Comparison of ENCODE assay signal across 1 cellular context in the genomic region with DNA sequence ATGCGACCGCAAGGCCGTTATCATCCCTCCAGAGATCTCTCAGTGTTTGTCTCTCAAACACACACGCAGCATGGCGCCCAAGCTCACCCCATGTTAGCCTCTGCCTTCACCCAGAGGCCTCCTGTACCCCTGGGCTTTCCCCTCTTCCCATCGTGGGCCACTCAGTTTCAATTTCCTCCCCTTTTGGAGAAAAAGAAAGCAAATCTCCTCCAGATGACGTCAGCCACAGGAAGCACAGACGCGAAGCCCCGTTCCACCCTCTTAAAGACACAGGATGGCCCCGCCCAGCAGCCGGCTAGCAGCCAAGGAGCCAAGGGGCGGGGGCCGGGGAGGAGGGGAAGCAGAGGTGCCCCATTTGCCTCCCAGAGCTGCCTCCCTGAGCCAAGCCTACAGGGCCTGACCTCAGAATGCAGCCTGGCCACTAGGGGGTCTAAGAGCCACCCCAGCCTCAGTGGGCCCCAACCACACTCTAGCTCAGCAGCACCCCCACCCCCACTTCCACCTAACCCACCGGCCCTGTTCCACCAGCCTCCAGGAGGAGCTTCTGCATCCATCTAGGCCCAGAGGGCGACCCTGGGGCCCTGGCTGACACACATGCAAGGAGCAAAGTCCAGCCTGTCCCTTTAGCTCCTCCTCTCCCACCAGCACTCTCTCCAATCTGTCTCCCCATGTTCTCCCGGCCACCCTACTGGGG.
TF ChIP-seq lines count a peak whose summit lies in the region.

No MANE protein-coding gene starts in this region.

TF ChIP-seq in HEK293, 187 proteins besides CTCF, POLR2A, EP300 and RAD21 (continued from another document and continues in another):
- TF ChIP-seq, protein P1, sequence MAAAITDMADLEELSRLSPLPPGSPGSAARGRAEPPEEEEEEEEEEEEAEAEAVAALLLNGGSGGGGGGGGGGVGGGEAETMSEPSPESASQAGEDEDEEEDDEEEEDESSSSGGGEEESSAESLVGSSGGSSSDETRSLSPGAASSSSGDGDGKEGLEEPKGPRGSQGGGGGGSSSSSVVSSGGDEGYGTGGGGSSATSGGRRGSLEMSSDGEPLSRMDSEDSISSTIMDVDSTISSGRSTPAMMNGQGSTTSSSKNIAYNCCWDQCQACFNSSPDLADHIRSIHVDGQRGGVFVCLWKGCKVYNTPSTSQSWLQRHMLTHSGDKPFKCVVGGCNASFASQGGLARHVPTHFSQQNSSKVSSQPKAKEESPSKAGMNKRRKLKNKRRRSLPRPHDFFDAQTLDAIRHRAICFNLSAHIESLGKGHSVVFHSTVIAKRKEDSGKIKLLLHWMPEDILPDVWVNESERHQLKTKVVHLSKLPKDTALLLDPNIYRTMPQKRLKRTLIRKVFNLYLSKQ (tag by site-specific recombination; IDR thresholded peaks at IDR 0.05; ENCODE audit: borderline replicate concordance), result no peak
- TF ChIP-seq ZBTB8A (tag by site-specific recombination; IDR thresholded peaks at IDR 0.05) (peak; percentile 49; the same call in 1 of the 2 replicates), FEZF1 (tag by site-specific recombination; IDR thresholded peaks at IDR 0.05) (no peak), SP2 (tag by site-specific recombination; IDR thresholded peaks at IDR 0.05) (peak; percentile 66), ZBTB1 (tag by site-specific recombination; IDR thresholded peaks at IDR 0.05) (no peak), ZNF610 (tag by site-specific recombination; IDR thresholded peaks at IDR 0.05; ENCODE audit: borderline replicate concordance) (no peak), IKZF3 (tag by site-specific recombination; IDR thresholded peaks at IDR 0.05) (peak; percentile 68), ZNF2 (tag by site-specific recombination; IDR thresholded peaks at IDR 0.05) (no peak; the same call in 1 of the 2 replicates), GLI4 (tag by site-specific recombination; IDR thresholded peaks at IDR 0.05) (no peak), HOXA7 (CRISPR knock-in tag; IDR thresholded peaks at IDR 0.05; ENCODE audit: borderline replicate concordance) (no peak), ZNF791 (tag by site-specific recombination; IDR thresholded peaks at IDR 0.05) (no peak), ZNF214 (tag by site-specific recombination; IDR thresholded peaks at IDR 0.05; ENCODE audit: borderline replicate concordance) (no peak), KLF1 (tag by site-specific recombination; IDR thresholded peaks at IDR 0.05) (peak; percentile 81), ZNF670 (tag by site-specific recombination; IDR thresholded peaks at IDR 0.05; ENCODE audit: low read depth) (no peak), ZNF274 (IDR thresholded peaks at IDR 0.05; ENCODE audit: low read length) (no peak), ZNF274 (tag by site-specific recombination; IDR thresholded peaks at IDR 0.05; ENCODE audit: borderline replicate concordance) (no peak), ZNF16 (tag by site-specific recombination; IDR thresholded peaks at IDR 0.05; ENCODE audit: low read depth) (no peak), SETDB1 (IDR thresholded peaks at IDR 0.05; ENCODE audit: insufficient read length, low read length) (no peak), ZNF391 (tag by site-specific recombination; IDR thresholded peaks at IDR 0.05; ENCODE audit: borderline replicate concordance, low read depth) (no peak), HOXD13 (CRISPR knock-in tag; IDR thresholded peaks at IDR 0.05; ENCODE audit: borderline replicate concordance) (no peak), ZNF660 (tag by site-specific recombination; IDR thresholded peaks at IDR 0.05) (peak; percentile 32; the same call in 1 of the 2 replicates), ZNF248 (tag by site-specific recombination; IDR thresholded peaks at IDR 0.05) (no peak), ZNF701 (tag by site-specific recombination; IDR thresholded peaks at IDR 0.05) (no peak), KLF10 (tag by site-specific recombination; IDR thresholded peaks at IDR 0.05) (no peak), ZNF157 (tag by site-specific recombination; IDR thresholded peaks at IDR 0.05) (no peak), ZNF169 (tag by site-specific recombination; IDR thresholded peaks at IDR 0.05) (no peak), ZNF133 (tag by site-specific recombination; IDR thresholded peaks at IDR 0.05) (0 out of 2 replicates have a peak, but pooled peaks have one; percentile 8), ZNF155 (tag by site-specific recombination; IDR thresholded peaks at IDR 0.05) (no peak), MZF1 (tag by site-specific recombination; IDR thresholded peaks at IDR 0.05; ENCODE audit: borderline replicate concordance) (no peak), OSR2 (tag by site-specific recombination; IDR thresholded peaks at IDR 0.05) (no peak; the same call in 1 of the 2 replicates), ZNF623 (tag by site-specific recombination; IDR thresholded peaks at IDR 0.05) (no peak), ZNF776 (tag by site-specific recombination; IDR thresholded peaks at IDR 0.05; ENCODE audit: borderline replicate concordance) (no peak), ZNF404 (tag by site-specific recombination; IDR thresholded peaks at IDR 0.05) (no peak), ZNF24 (tag by site-specific recombination; IDR thresholded peaks at IDR 0.05) (no peak), ZNF777 (tag by site-specific recombination; IDR thresholded peaks at IDR 0.05; ENCODE audit: borderline replicate concordance) (no peak), ZNF621 (tag by site-specific recombination; IDR thresholded peaks at IDR 0.05) (no peak), ZBTB17 (tag by site-specific recombination; IDR thresholded peaks at IDR 0.05) (peak; percentile 50), SALL2 (tag by site-specific recombination; IDR thresholded peaks at IDR 0.05; ENCODE audit: borderline replicate concordance) (no peak), WT1 (tag by site-specific recombination; IDR thresholded peaks at IDR 0.05) (peak; percentile 60; the same call in 1 of the 2 replicates), BCL11A (tag by site-specific recombination; IDR thresholded peaks at IDR 0.05; ENCODE audit: low read depth) (no peak), KLF9 (tag by site-specific recombination; IDR thresholded peaks at IDR 0.05; ENCODE audit: low read depth) (peak; percentile 79)
- TF ChIP-seq, protein P2, sequence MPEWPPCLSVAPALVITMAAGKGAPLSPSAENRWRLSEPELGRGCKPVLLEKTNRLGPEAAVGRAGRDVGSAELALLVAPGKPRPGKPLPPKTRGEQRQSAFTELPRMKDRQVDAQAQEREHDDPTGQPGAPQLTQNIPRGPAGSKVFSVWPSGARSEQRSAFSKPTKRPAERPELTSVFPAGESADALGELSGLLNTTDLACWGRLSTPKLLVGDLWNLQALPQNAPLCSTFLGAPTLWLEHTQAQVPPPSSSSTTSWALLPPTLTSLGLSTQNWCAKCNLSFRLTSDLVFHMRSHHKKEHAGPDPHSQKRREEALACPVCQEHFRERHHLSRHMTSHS (tag by site-specific recombination; IDR thresholded peaks at IDR 0.05), result no peak
- TF ChIP-seq, protein P3, sequence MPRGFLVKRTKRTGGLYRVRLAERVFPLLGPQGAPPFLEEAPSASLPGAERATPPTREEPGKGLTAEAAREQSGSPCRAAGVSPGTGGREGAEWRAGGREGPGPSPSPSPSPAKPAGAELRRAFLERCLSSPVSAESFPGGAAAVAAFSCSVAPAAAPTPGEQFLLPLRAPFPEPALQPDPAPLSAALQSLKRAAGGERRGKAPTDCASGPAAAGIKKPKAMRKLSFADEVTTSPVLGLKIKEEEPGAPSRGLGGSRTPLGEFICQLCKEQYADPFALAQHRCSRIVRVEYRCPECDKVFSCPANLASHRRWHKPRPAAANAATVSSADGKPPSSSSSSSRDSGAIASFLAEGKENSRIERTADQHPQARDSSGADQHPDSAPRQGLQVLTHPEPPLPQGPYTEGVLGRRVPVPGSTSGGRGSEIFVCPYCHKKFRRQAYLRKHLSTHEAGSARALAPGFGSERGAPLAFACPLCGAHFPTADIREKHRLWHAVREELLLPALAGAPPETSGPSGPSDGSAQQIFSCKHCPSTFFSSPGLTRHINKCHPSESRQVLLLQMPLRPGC (tag by site-specific recombination; IDR thresholded peaks at IDR 0.05), result 0 out of 2 replicates have a peak, but pooled peaks have one; percentile 16
- TF ChIP-seq, protein P4, sequence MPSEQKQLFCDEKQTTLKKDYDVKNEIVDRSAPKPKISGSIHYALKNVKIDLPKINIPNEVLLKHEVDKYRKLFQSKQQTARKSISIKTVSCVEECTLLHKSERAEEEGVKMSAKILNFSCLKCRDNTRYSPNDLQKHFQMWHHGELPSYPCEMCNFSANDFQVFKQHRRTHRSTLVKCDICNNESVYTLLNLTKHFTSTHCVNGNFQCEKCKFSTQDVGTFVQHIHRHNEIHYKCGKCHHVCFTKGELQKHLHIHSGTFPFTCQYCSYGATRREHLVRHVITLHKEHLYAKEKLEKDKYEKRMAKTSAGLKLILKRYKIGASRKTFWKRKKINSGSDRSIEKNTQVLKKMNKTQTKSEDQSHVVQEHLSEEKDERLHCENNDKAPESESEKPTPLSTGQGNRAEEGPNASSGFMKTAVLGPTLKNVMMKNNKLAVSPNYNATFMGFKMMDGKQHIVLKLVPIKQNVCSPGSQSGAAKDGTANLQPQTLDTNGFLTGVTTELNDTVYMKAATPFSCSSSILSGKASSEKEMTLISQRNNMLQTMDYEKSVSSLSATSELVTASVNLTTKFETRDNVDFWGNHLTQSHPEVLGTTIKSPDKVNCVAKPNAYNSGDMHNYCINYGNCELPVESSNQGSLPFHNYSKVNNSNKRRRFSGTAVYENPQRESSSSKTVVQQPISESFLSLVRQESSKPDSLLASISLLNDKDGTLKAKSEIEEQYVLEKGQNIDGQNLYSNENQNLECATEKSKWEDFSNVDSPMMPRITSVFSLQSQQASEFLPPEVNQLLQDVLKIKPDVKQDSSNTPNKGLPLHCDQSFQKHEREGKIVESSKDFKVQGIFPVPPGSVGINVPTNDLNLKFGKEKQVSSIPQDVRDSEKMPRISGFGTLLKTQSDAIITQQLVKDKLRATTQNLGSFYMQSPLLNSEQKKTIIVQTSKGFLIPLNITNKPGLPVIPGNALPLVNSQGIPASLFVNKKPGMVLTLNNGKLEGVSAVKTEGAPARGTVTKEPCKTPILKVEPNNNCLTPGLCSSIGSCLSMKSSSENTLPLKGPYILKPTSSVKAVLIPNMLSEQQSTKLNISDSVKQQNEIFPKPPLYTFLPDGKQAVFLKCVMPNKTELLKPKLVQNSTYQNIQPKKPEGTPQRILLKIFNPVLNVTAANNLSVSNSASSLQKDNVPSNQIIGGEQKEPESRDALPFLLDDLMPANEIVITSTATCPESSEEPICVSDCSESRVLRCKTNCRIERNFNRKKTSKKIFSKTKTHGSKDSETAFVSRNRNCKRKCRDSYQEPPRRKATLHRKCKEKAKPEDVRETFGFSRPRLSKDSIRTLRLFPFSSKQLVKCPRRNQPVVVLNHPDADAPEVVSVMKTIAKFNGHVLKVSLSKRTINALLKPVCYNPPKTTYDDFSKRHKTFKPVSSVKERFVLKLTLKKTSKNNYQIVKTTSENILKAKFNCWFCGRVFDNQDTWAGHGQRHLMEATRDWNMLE (tag by site-specific recombination; conservative IDR thresholded peaks at IDR 0.05; ENCODE audit: low read depth), result no peak; the same call in 1 of the 2 replicates
- TF ChIP-seq, protein P5, sequence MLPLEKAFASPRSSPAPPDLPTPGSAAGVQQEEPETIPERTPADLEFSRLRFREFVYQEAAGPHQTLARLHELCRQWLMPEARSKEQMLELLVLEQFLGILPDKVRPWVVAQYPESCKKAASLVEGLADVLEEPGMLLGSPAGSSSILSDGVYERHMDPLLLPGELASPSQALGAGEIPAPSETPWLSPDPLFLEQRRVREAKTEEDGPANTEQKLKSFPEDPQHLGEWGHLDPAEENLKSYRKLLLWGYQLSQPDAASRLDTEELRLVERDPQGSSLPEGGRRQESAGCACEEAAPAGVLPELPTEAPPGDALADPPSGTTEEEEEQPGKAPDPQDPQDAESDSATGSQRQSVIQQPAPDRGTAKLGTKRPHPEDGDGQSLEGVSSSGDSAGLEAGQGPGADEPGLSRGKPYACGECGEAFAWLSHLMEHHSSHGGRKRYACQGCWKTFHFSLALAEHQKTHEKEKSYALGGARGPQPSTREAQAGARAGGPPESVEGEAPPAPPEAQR (tag by site-specific recombination; IDR thresholded peaks at IDR 0.05), result no peak
- TF ChIP-seq, protein P6, sequence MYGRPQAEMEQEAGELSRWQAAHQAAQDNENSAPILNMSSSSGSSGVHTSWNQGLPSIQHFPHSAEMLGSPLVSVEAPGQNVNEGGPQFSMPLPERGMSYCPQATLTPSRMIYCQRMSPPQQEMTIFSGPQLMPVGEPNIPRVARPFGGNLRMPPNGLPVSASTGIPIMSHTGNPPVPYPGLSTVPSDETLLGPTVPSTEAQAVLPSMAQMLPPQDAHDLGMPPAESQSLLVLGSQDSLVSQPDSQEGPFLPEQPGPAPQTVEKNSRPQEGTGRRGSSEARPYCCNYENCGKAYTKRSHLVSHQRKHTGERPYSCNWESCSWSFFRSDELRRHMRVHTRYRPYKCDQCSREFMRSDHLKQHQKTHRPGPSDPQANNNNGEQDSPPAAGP (tag by site-specific recombination; IDR thresholded peaks at IDR 0.05), result no peak; the same call in 1 of the 2 replicates
- TF ChIP-seq, protein P7, sequence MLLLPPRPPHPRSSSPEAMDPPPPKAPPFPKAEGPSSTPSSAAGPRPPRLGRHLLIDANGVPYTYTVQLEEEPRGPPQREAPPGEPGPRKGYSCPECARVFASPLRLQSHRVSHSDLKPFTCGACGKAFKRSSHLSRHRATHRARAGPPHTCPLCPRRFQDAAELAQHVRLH (tag by site-specific recombination; IDR thresholded peaks at IDR 0.05), result no peak
- TF ChIP-seq, protein P8, sequence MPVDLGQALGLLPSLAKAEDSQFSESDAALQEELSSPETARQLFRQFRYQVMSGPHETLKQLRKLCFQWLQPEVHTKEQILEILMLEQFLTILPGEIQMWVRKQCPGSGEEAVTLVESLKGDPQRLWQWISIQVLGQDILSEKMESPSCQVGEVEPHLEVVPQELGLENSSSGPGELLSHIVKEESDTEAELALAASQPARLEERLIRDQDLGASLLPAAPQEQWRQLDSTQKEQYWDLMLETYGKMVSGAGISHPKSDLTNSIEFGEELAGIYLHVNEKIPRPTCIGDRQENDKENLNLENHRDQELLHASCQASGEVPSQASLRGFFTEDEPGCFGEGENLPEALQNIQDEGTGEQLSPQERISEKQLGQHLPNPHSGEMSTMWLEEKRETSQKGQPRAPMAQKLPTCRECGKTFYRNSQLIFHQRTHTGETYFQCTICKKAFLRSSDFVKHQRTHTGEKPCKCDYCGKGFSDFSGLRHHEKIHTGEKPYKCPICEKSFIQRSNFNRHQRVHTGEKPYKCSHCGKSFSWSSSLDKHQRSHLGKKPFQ (tag by site-specific recombination; IDR thresholded peaks at IDR 0.05), result no peak
- TF ChIP-seq, protein P9, sequence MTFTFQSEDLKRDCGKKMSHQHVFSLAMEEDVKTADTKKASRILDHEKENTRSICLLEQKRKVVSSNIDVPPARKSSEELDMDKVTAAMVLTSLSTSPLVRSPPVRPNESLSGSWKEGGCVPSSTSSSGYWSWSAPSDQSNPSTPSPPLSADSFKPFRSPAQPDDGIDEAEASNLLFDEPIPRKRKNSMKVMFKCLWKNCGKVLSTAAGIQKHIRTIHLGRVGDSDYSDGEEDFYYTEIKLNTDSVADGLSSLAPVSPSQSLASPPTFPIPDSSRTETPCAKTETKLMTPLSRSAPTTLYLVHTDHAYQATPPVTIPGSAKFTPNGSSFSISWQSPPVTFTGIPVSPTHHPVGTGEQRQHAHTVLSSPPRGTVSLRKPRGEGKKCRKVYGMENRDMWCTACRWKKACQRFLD (tag by site-specific recombination; IDR thresholded peaks at IDR 0.05), result no peak
